Comparison of ENCODE assay signal across 24 cellular contexts in genomic region chr15:49473031-49473430, GRCh38. TPM values are rescaled to one million over a fixed set of nuclear protein-coding genes. Genes with fewer than 3 reads are reported as not detected.
A peak's percentile ranks its signal among the peaks of the same experiment; 100 is the strongest.
DNase-seq lines count a peak whose midpoint lies in the region; ATAC-seq and FAIRE-seq lines count a peak whose summit lies in the region.
"Had no signal": no experiment of that assay in that cellular context is flagged by ENCODE, and none has a peak within 500 bp of the region (broad histone marks: within the 10 kb centered on the region; RNA-seq: fewer than 3 reads in every experiment).

No MANE protein-coding gene starts in this region.

- ATAC-seq in GM21717 (IDR thresholded peaks at IDR 0.05; ENCODE audit: unreplicated experiment) (no peak), GM21529 (IDR thresholded peaks at IDR 0.05; ENCODE audit: unreplicated experiment) (no peak), GM19023 (IDR thresholded peaks at IDR 0.05; ENCODE audit: unreplicated experiment) (no peak)
- ATAC-seq: GM23338, HCT116 had no signal

- H3K27me3 ChIP-seq in GM23248 (replicated peaks; ENCODE audit: insufficient read depth) = no peaks in the 10 kb centered on the region
- H3K27me3 ChIP-seq: BLaER1 treated with 17β-estradiol and CSF1 and Interleukin-3, amounts not matched to agents 10 nM and 100 nM had no signal

- H3K4me3 ChIP-seq in GM23248 = 0 out of 2 replicates have a peak overlapping the region, but pooled peaks have one; percentile 5
- H3K4me3 ChIP-seq: BLaER1 treated with 17β-estradiol and CSF1 and Interleukin-3, amounts not matched to agents 10 nM and 100 nM; GM23338 had no signal

- H3K27ac ChIP-seq in GM23248 = peak overlapping the region; percentile 40
- H3K27ac ChIP-seq: BLaER1 treated with 17β-estradiol and CSF1 and Interleukin-3, amounts not matched to agents 10 nM and 100 nM had no signal

- peak; percentile 13 for FAIRE-seq in frontal cortex (lab: Jason Lieb, UNC)
- FAIRE-seq: GM18507, GM19239 had no signal

- peaks cover 50% of the 10 kb centered on the region for H3K4me1 ChIP-seq in GM23248 (ENCODE audit: insufficient read depth)
- H3K4me1 ChIP-seq: BLaER1 treated with 17β-estradiol and CSF1 and Interleukin-3, amounts not matched to agents 10 nM and 100 nM; Caco-2 had no signal

- H3K9ac ChIP-seq in GM23248 = no peak overlapping the region
- H3K9ac ChIP-seq: BLaER1 treated with 17β-estradiol and CSF1 and Interleukin-3, amounts not matched to agents 10 nM and 100 nM had no signal

- DNase-seq in GM23248 (peak; percentile 48), RKO (ENCODE audit: low spot score) (peak; percentile 31), frontal cortex (ENCODE audit: low spot score in 2 of 2) (no peak), GOT3 (lab: John Stamatoyannopoulos, UW) (no peak)
- DNase-seq: Caco-2; CD4-positive, alpha-beta memory T cell; DMS 273 treated with DMSO at 0.1 percent for 48 hours; DMS79 treated with DMSO at 0.1 percent for 48 hours; GDM1; KG1; NCI-H1092 treated with DMSO at 0.1 percent for 48 hours; NCI-H1436 treated with DMSO at 0.1 percent for 48 hours; NCI-H2029 treated with DMSO at 0.1 percent for 48 hours; NCI-H446; NCI-H526 treated with DMSO at 0.1 percent for 48 hours; T-helper 1 cell had no signal

- no peaks in the 10 kb centered on the region for H3K9me2 ChIP-seq in GM23248 (ENCODE audit: insufficient read depth)

- H3K4me2 ChIP-seq in GM23248 (ENCODE audit: unreplicated experiment) = peak overlapping the region; percentile 28
- H3K4me2 ChIP-seq: BLaER1 treated with 17β-estradiol and CSF1 and Interleukin-3, amounts not matched to agents 10 nM and 100 nM; GM23338 had no signal

- H3K9me3 ChIP-seq in GM23248 (ENCODE audit: low read depth) = no peaks in the 10 kb centered on the region
- H3K9me3 ChIP-seq: BLaER1 treated with 17β-estradiol and CSF1 and Interleukin-3, amounts not matched to agents 10 nM and 100 nM; Caco-2 had no signal

- H3F3A ChIP-seq in GM23248 (ENCODE audit: insufficient read depth) = peaks cover 91% of the 10 kb centered on the region

- 9 to 12% methylated on average over 1 of the region's 1 CpG for WGBS in GM23248 (ENCODE audit: low coverage in 1 of 2, low lambda C conversion rate in 2 of 2, missing lambda C conversion rate in 2 of 2), 2 experiments

- peaks cover 42% of the 10 kb centered on the region for H3K36me3 ChIP-seq in GM23248 (ENCODE audit: low read depth)
- H3K36me3 ChIP-seq: BLaER1 treated with 17β-estradiol and CSF1 and Interleukin-3, amounts not matched to agents 10 nM and 100 nM had no signal

- H2AFZ ChIP-seq in GM23248 = no peak overlapping the region
- H2AFZ ChIP-seq: GM23338 had no signal

- H4K20me1 ChIP-seq in GM23248 (ENCODE audit: insufficient read depth) = no peaks in the 10 kb centered on the region
- H4K20me1 ChIP-seq: BLaER1 treated with 17β-estradiol and CSF1 and Interleukin-3, amounts not matched to agents 10 nM and 100 nM had no signal

- in situ Hi-C loops in GM23248 (cut with MboI) = no loop called here

- peaks cover 95% of the 10 kb centered on the region for H3K79me2 ChIP-seq in GM23248 (ENCODE audit: insufficient read depth)

RNA-seq across cellular contexts. Expression of gene FGF7, which starts 50.0 kb away (rescaled TPM):
- total RNA-seq in GM23248 (2014; rRNA removed; shearing (Covaris generic)) = 331 and 351 TPM in 2 replicates
- polyA plus RNA-seq in GM23248 (2016; fragmentation: Nextera tagmentation; extraction: Ambion mirVana) = 362 and 400 TPM in 2 replicates
- 0.41 TPM for total RNA-seq in frontal cortex
- polyA plus RNA-seq: CD4-positive, alpha-beta memory T cell had no signal

Comparison
In these comparisons a context has a peak if more than half of its experiments do, and no peak if none do; other contexts are left out.
1. DNase-seq: peak in GM23248 (single experiment) and RKO (single experiment); none in frontal cortex (0 of 2) and GOT3 (single experiment).
2. RNA of gene FGF7, which starts 50.0 kb away (total RNA-seq): 331 to 351 TPM in GM23248; 0.41 TPM in frontal cortex (single experiment); every median in the first group is over 100 times any median in the second.